ENCODE assay signal across 1 cellular context in the genomic region with DNA sequence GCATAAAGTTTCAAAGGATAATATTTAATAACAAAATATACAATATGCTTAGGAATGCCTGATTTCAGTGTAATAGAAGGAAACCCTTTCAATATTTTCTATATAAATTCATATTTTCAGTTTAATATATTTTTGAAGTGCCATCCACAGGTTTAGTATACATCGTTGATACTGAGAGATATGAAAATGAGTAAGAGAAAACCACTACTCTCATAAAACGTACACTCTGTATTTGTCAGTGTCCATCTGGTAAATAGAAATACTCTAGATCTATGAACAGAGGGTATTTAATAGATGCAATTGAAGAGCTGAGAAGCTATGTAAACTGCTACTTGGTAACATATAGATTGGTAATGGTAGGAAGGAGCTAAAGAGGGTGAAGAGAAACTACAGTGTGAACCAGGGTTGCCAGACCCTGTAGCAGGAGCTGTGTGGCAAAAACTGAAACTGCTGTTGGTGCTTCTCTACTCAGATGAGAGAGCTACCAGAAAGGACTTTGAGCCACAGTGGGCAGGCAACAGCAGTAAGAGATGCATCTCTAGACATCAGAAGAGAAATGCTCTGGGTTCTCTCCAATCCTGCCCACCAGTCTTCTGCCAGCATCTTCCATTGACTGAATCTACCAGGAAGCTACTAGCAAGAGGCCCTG.
TF ChIP-seq lines count a peak whose summit lies in the region.

No MANE protein-coding gene starts in this region.

TF ChIP-seq in GM12878, 131 proteins besides CTCF, POLR2A, EP300 and RAD21 (continued from another document):
- TF ChIP-seq, protein P1, sequence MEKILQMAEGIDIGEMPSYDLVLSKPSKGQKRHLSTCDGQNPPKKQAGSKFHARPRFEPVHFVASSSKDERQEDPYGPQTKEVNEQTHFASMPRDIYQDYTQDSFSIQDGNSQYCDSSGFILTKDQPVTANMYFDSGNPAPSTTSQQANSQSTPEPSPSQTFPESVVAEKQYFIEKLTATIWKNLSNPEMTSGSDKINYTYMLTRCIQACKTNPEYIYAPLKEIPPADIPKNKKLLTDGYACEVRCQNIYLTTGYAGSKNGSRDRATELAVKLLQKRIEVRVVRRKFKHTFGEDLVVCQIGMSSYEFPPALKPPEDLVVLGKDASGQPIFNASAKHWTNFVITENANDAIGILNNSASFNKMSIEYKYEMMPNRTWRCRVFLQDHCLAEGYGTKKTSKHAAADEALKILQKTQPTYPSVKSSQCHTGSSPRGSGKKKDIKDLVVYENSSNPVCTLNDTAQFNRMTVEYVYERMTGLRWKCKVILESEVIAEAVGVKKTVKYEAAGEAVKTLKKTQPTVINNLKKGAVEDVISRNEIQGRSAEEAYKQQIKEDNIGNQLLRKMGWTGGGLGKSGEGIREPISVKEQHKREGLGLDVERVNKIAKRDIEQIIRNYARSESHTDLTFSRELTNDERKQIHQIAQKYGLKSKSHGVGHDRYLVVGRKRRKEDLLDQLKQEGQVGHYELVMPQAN (conservative IDR thresholded peaks at IDR 0.05), result no peak
- TF ChIP-seq BHLHE40 (IDR thresholded peaks at IDR 0.05; ENCODE audit: borderline replicate concordance in 1 of 2, low read depth in 2 of 2, low read length in 1 of 2) (no peak), STAT1 (conservative IDR thresholded peaks at IDR 0.05) (no peak)
